1 cellular context compared by ENCODE assay signal in genomic region chr3:133864616-133865015, GRCh38.
TF ChIP-seq lines count a peak whose summit lies in the region.

No MANE protein-coding gene starts in this region.

TF ChIP-seq in WTC11, 78 proteins besides CTCF, POLR2A, EP300 and RAD21 (continued from another document):
- TF ChIP-seq ATF6 (CRISPR knock-in tag; IDR thresholded peaks at IDR 0.05) (no peak), HMGXB4 (CRISPR knock-in tag; IDR thresholded peaks at IDR 0.05) (no peak)
